ENCODE assay signal across 1 cellular context in genomic region chr3:156792114-156792513, GRCh38.
TF ChIP-seq lines count a peak whose summit lies in the region.

No MANE protein-coding gene starts in this region.

TF ChIP-seq in IMR-90, 13 proteins besides CTCF, POLR2A, EP300 and RAD21:
- TF ChIP-seq MXI1 (IDR thresholded peaks at IDR 0.05; ENCODE audit: borderline replicate concordance, low read depth, low read length) (no peak), RFX5 (IDR thresholded peaks at IDR 0.05; ENCODE audit: low read depth, low read length) (no peak), MAZ (IDR thresholded peaks at IDR 0.05; ENCODE audit: borderline replicate concordance, low read depth, low read length) (no peak), SMC3 (IDR thresholded peaks at IDR 0.05; ENCODE audit: low read depth, low read length) (no peak)
